ENCODE assay signal across 13 cellular contexts in the genomic region with DNA sequence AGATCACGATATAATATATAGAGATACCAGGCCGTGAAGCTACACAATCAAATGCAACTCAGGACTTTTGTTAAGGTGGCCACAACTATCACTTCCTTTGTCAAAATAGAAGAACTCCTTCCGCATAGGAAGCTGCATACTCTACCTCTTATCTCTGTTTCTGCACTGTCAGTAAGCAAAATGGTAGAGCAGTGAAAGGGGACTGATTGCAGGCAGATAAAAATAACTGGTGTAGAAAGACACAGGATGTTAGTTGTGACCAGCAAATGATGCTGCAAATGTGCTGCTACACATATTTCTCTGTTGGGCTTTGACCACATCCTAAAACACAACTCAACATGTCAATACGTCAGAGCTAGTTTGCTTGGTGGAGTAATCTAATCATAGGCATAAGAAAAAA. TPM values are rescaled to one million over a fixed set of nuclear protein-coding genes. Genes with fewer than 3 reads are reported as not detected.
A peak's percentile ranks its signal among the peaks of the same experiment; 100 is the strongest.
DNase-seq lines count a peak whose midpoint lies in the region; ATAC-seq and TF ChIP-seq lines count a peak whose summit lies in the region.
"Had no signal": no experiment of that assay in that cellular context is flagged by ENCODE, and none has a peak within 500 bp of the region (broad histone marks: within the 10 kb centered on the region; RNA-seq: fewer than 3 reads in every experiment).

No MANE protein-coding gene starts in this region.

- intact Hi-C loops in naive thymus-derived CD4-positive, alpha-beta T cell (cut with micrococcal nuclease), result loop anchor here (1.0 kb wide), 3 partner anchors 12 to 29 kb away; partner anchors contain the start of gene TRAT1 (in 1 of the 2)
- intact Hi-C loops in vagina (cut with DNase I), result no loop called here
- intact Hi-C loops in posterior vena cava (cut with DNase I), result no loop called here

- no peak for TF ChIP-seq POLR2A in vagina (IDR thresholded peaks at IDR 0.05)

- H3K27me3 Mint-ChIP-seq in naive thymus-derived CD4-positive, alpha-beta T cell, result no peaks in the 10 kb centered on the region

- no peak overlapping the region for H3K4me3 ChIP-seq in naive thymus-derived CD4-positive, alpha-beta T cell (ENCODE audit: low read length)
- no peak overlapping the region for H3K4me3 ChIP-seq in vagina

- CTCF ChIA-PET in naive thymus-derived CD4-positive, alpha-beta T cell (lab: Charles Lee), result interaction anchor here (0.7 to 3.8 kb wide), 3 partner anchors 13 to 33 kb away, joined by 3 to 25 read pairs (median 6); no protein-coding TSS in a partner anchor

- peak overlapping the region; percentile 29 to 93 (median 81) for H3K27ac Mint-ChIP-seq in naive thymus-derived CD4-positive, alpha-beta T cell

- H3K36me3 Mint-ChIP-seq in naive thymus-derived CD4-positive, alpha-beta T cell, result peaks cover 0 to 11% (median 6%) of the 10 kb centered on the region in 5 donors

- POLR2A ChIA-PET in naive thymus-derived CD4-positive, alpha-beta T cell (lab: Charles Lee), result interaction anchor here (1.1 to 2.3 kb wide), 6 partner anchors 13 to 218 kb away, joined by 3 to 9 read pairs (median 4); partner anchors contain the start of gene CIP2A

- peak overlapping the region; percentile 20 for H3K27ac ChIP-seq in naive thymus-derived CD4-positive, alpha-beta T cell (ENCODE audit: low read depth, low read length)
- no peak overlapping the region for H3K27ac ChIP-seq in vagina

- H3K9me3 Mint-ChIP-seq in naive thymus-derived CD4-positive, alpha-beta T cell, result peaks cover 0 to 13% (median 5%) of the 10 kb centered on the region in 11 donors

- peaks cover 16 to 18% of the 10 kb centered on the region in 2 donors for H3K4me1 ChIP-seq in naive thymus-derived CD4-positive, alpha-beta T cell (ENCODE audit: control insufficient read depth in 2 of 2, insufficient read depth in 2 of 2, low read length in 2 of 2)
- no peaks in the 10 kb centered on the region for H3K4me1 ChIP-seq in vagina

- peak; percentile 79 to 90 for ATAC-seq in activated CD4-positive, CD25-positive, alpha-beta regulatory T cell treated with anti-CD3 and anti-CD28 coated beads, Interleukin-2, amount 50 U/mL, for 24 hours
- ATAC-seq in GM21619 (IDR thresholded peaks at IDR 0.05; ENCODE audit: unreplicated experiment), result peak; percentile 53
- ATAC-seq in naive thymus-derived CD4-positive, alpha-beta T cell, result peak; percentile 96

- no peak for TF ChIP-seq CTCF in vagina (IDR thresholded peaks at IDR 0.05)

- peaks cover 7 to 32% (median 23%) of the 10 kb centered on the region in 7 donors for H3K4me1 Mint-ChIP-seq in naive thymus-derived CD4-positive, alpha-beta T cell

- DNase-seq in activated CD4-positive, CD25-positive, alpha-beta regulatory T cell (lab: John Stamatoyannopoulos, UW), result no peak
- DNase-seq in T-helper 22 cell (ENCODE audit: low read depth) (peak; percentile 23), vagina (ENCODE audit: extremely low spot score in 2 of 2) (no peak), posterior vena cava (ENCODE audit: low spot score) (no peak)
- DNase-seq in naive thymus-derived CD4-positive, alpha-beta T cell, result peak in 7 of 9 donors; percentile 64 to 90 (median 83)
- no peak for DNase-seq in stimulated activated CD4-positive, alpha-beta T cell treated with anti-CD3 and anti-CD28 coated beads, Interleukin-2, amount 100 ng/mL, for 24 hours
- DNase-seq: NCI-H1092, NCI-H345, T-helper 9 cell had no signal

- H3K36me3 ChIP-seq in naive thymus-derived CD4-positive, alpha-beta T cell (ENCODE audit: control insufficient read depth in 2 of 3, insufficient read depth in 3 of 3, low read length in 3 of 3), result no peaks in the 10 kb centered on the region
- H3K36me3 ChIP-seq in vagina, result no peaks in the 10 kb centered on the region

- no peaks in the 10 kb centered on the region for H3K27me3 ChIP-seq in naive thymus-derived CD4-positive, alpha-beta T cell (ENCODE audit: control insufficient read depth in 2 of 2, insufficient read depth in 2 of 2, low read length in 2 of 2)
- H3K27me3 ChIP-seq in vagina, result no peaks in the 10 kb centered on the region

- peak overlapping the region; percentile 25 to 70 (median 48) for H3K4me3 Mint-ChIP-seq in naive thymus-derived CD4-positive, alpha-beta T cell

- no peaks in the 10 kb centered on the region for H3K9me3 ChIP-seq in naive thymus-derived CD4-positive, alpha-beta T cell (ENCODE audit: control insufficient read depth in 2 of 3, low read length in 3 of 3)
- H3K9me3 ChIP-seq in vagina, result no peaks in the 10 kb centered on the region

RNA-seq across cellular contexts. Expression of gene TRAT1, which starts 16.3 kb away (rescaled TPM):
- total RNA-seq in naive thymus-derived CD4-positive, alpha-beta T cell, result 100 to 1,000 TPM in 4 of 5 experiments, 10 to 100 TPM in 1; 85.5 to 166 (median 146) TPM
- polyA plus RNA-seq in naive thymus-derived CD4-positive, alpha-beta T cell, result 100 to 1,000 TPM; 205 to 326 TPM
- total RNA-seq in vagina (0.98 TPM), posterior vena cava (1 to 10 TPM in 1 of 2 donors, under 1 TPM in 1; 0.62 to 1.3 TPM)
- total RNA-seq: cerebellum, temporal lobe had no signal

RNA-seq across cellular contexts. Expression of gene RETNLB, which starts 49.1 kb away (rescaled TPM):
- not detected for total RNA-seq in naive thymus-derived CD4-positive, alpha-beta T cell
- not detected for polyA plus RNA-seq in naive thymus-derived CD4-positive, alpha-beta T cell
- not detected for total RNA-seq in vagina
- not detected for total RNA-seq in posterior vena cava
- total RNA-seq: cerebellum, temporal lobe had no signal

Comparison
In these comparisons a context has a peak if more than half of its experiments do, and no peak if none do; other contexts are left out.
1. DNase-seq: peak in T-helper 22 cell (single experiment) and naive thymus-derived CD4-positive, alpha-beta T cell (7 of 9); none in activated CD4-positive, CD25-positive, alpha-beta regulatory T cell (0 of 4), vagina (0 of 2), posterior vena cava (single experiment) and stimulated activated CD4-positive, alpha-beta T cell treated with anti-CD3 and anti-CD28 coated beads, Interleukin-2, amount 100 ng/mL, for 24 hours (0 of 2).
2. RNA of gene TRAT1, which starts 16.3 kb away (total RNA-seq): 85.5 to 166 TPM in naive thymus-derived CD4-positive, alpha-beta T cell; 0.62 to 1.3 TPM in posterior vena cava and 0.98 TPM in vagina (single experiment); every median in the first group is over 10 times any median in the second.
3. intact Hi-C loops: an anchor here in naive thymus-derived CD4-positive, alpha-beta T cell (1.0 kb wide); none called in vagina and posterior vena cava.
4. Peak in every context shown above with its lines, with median percentiles within 50 percentile points of each other: ATAC-seq.